In genomic region chr1:62428351-62428750, GRCh38 we compare ENCODE assay signal across 22 cellular contexts. TPM values are rescaled to one million over a fixed set of nuclear protein-coding genes. Genes with fewer than 3 reads are reported as not detected.
DNase-seq lines count a peak whose midpoint lies in the region; TF ChIP-seq lines count a peak whose summit lies in the region.
"Had no signal": no experiment of that assay in that cellular context is flagged by ENCODE, and none has a peak within 500 bp of the region (broad histone marks: within the 10 kb centered on the region; RNA-seq: fewer than 3 reads in every experiment).

No MANE protein-coding gene starts in this region.

- H3K9me3 Mint-ChIP-seq in Calu3 (ENCODE audit: low read depth, unreplicated experiment): no peaks in the 10 kb centered on the region
- H3K9me3 Mint-ChIP-seq: GM23338; IgD-negative memory B cell; T-helper 1 cell treated with Interleukin-12 subunit alpha and Interleukin-12 subunit beta and Interleukin-4 antibody, amounts not matched to agents 30 μg/mL and 1 μg/mL, for 36 hours had no signal

- intact Hi-C loops in Calu3 (cut with micrococcal nuclease; ENCODE audit: unreplicated experiment): no loop called here

- H3K36me3 Mint-ChIP-seq in Calu3 (ENCODE audit: insufficient read depth, unreplicated experiment): no peaks in the 10 kb centered on the region

- peaks cover 12% of the 10 kb centered on the region for H3K27me3 Mint-ChIP-seq in Calu3 (ENCODE audit: unreplicated experiment)
- H3K27me3 Mint-ChIP-seq: IgD-negative memory B cell had no signal

- peak; percentile 96 for DNase-seq in DMS 273 (lab: John Stamatoyannopoulos, UW; ENCODE audit: unreplicated experiment)
- peak; percentile 95 for DNase-seq in NCI-H2171 treated with DMSO at 0.1 percent for 48 hours (lab: John Stamatoyannopoulos, UW)
- peak; percentile 73 for DNase-seq in NCI-H82 treated with DMSO at 0.1 percent for 48 hours (lab: John Stamatoyannopoulos, UW; ENCODE audit: unreplicated experiment)
- peak; percentile 32 for DNase-seq in kidney tubule cell (ENCODE audit: low spot score)
- no peak for DNase-seq in SKM-1 treated with dmso at 0.1 percent for 144 hours (lab: John Stamatoyannopoulos, UW; ENCODE audit: unreplicated experiment)
- DNase-seq in GOT3 (lab: John Stamatoyannopoulos, UW): no peak
- no peak for DNase-seq in NCI-H1417 (lab: John Stamatoyannopoulos, UW)
- no peak for DNase-seq in Calu3
- DNase-seq: DMS79, EL, GDM1, HCEC 1CT, NCI-H1105, NCI-H146, NCI-H2029 treated with DMSO at 0.1 percent for 48 hours, NCI-H226, NCI-H510A treated with DMSO at 0.1 percent for 48 hours, SHP77, T-helper 9 cell had no signal

- no peak overlapping the region for H3K27ac Mint-ChIP-seq in Calu3 (ENCODE audit: unreplicated experiment)
- H3K27ac Mint-ChIP-seq: GM23338; IgD-negative memory B cell; T-helper 1 cell treated with Interleukin-12 subunit alpha and Interleukin-12 subunit beta and Interleukin-4 antibody, amounts not matched to agents 30 μg/mL and 1 μg/mL, for 36 hours had no signal

- no TSS peak for BruUV-seq in Calu3 (replicated peaks; lab: Mats Ljungman, UMichigan)

- H3K4me3 Mint-ChIP-seq in Calu3 (ENCODE audit: low read depth, unreplicated experiment): no peak overlapping the region
- H3K4me3 Mint-ChIP-seq: GM23338; T-helper 1 cell treated with Interleukin-12 subunit alpha and Interleukin-12 subunit beta and Interleukin-4 antibody, amounts not matched to agents 30 μg/mL and 1 μg/mL, for 36 hours had no signal

- TF ChIP-seq CTCF in Calu3 (IDR thresholded peaks at IDR 0.05; ENCODE audit: unreplicated experiment): no peak

- H3K4me1 Mint-ChIP-seq in Calu3 (ENCODE audit: low read depth, unreplicated experiment): peaks cover 18% of the 10 kb centered on the region
- H3K4me1 Mint-ChIP-seq: IgD-negative memory B cell had no signal

- CTCF ChIA-PET in Calu3 (lab: Charles Lee): no interaction called here

RNA-seq across cellular contexts. Expression of gene USP1, which starts 8.5 kb away (rescaled TPM):
- 44.7 and 49.8 TPM in 2 replicates for total RNA-seq in Calu3 (2022)

Comparison
In these comparisons a context has a peak if more than half of its experiments do, and no peak if none do; other contexts are left out.
1. DNase-seq: peak in DMS 273 (single experiment), NCI-H2171 treated with DMSO at 0.1 percent for 48 hours (single experiment), NCI-H82 treated with DMSO at 0.1 percent for 48 hours (single experiment) and kidney tubule cell (single experiment); none in SKM-1 treated with dmso at 0.1 percent for 144 hours (single experiment), GOT3 (single experiment), NCI-H1417 (0 of 3) and Calu3 (single experiment).